ENCODE assay signal across 24 cellular contexts in genomic region chr3:48538451-48538850, GRCh38. TPM values are rescaled to one million over a fixed set of nuclear protein-coding genes. Genes with fewer than 3 reads are reported as not detected.
"Had no signal": no experiment of that assay in that cellular context is flagged by ENCODE, and none has a peak within 500 bp of the region (broad histone marks: within the 10 kb centered on the region; RNA-seq: fewer than 3 reads in every experiment).

No MANE protein-coding gene starts in this region.

- H3K4me1 Mint-ChIP-seq: activated B cell treated with CpG ODN at 0.5 μM for 24 hours; activated naive CD8-positive, alpha-beta T cell treated with anti-CD3 and anti-CD28 coated beads for 36 hours had no signal

- H3K9me3 ChIP-seq: Peyer's patch had no signal

- H3K27me3 Mint-ChIP-seq: activated B cell treated with CpG ODN at 0.5 μM for 24 hours; activated CD4-positive, alpha-beta memory T cell treated with anti-CD3 and anti-CD28 coated beads for 36 hours; activated CD4-positive, alpha-beta T cell treated with anti-CD3 and anti-CD28 coated beads, Interleukin-2, amount 10 ng/mL, durations not matched to agents 24 days and 14 days; activated naive CD8-positive, alpha-beta T cell treated with anti-CD3 and anti-CD28 coated beads for 36 hours; T-helper 17 cell had no signal

- H3K4me1 ChIP-seq: Peyer's patch had no signal

- H3K27ac ChIP-seq: brain microvascular endothelial cell, Peyer's patch had no signal

- H3K4me3 ChIP-seq: Peyer's patch had no signal

- ATAC-seq: activated T-cell treated with anti-CD3 and anti-CD28 coated beads, Interleukin-2, amount 50 U/mL, for 4 hours; T-helper 17 cell had no signal

- H3K27ac Mint-ChIP-seq: activated B cell treated with CpG ODN at 0.5 μM for 24 hours; activated CD4-positive, alpha-beta memory T cell treated with anti-CD3 and anti-CD28 coated beads for 36 hours; activated CD4-positive, alpha-beta T cell treated with anti-CD3 and anti-CD28 coated beads, Interleukin-2, amount 10 ng/mL, durations not matched to agents 24 days and 14 days; activated naive CD4-positive, alpha-beta T cell treated with anti-CD3 and anti-CD28 coated beads, Interleukin-2, amount 10 ng/mL, durations not matched to agents 7 days and 5 days; activated naive CD8-positive, alpha-beta T cell treated with anti-CD3 and anti-CD28 coated beads for 36 hours; T-helper 17 cell had no signal

- H3K4me3 Mint-ChIP-seq: activated B cell treated with CpG ODN at 0.5 μM for 24 hours; activated CD4-positive, alpha-beta memory T cell treated with anti-CD3 and anti-CD28 coated beads for 36 hours; activated CD4-positive, alpha-beta T cell treated with anti-CD3 and anti-CD28 coated beads, Interleukin-2, amount 10 ng/mL, durations not matched to agents 24 days and 14 days; activated naive CD4-positive, alpha-beta T cell treated with anti-CD3 and anti-CD28 coated beads, Interleukin-2, amount 10 ng/mL, durations not matched to agents 7 days and 5 days; activated naive CD8-positive, alpha-beta T cell treated with anti-CD3 and anti-CD28 coated beads for 36 hours; activated T-cell treated with anti-CD3 and anti-CD28 coated beads, Interleukin-2, amount 50 U/mL, for 4 hours; T-helper 17 cell had no signal

- H3K9me3 Mint-ChIP-seq: activated CD4-positive, alpha-beta memory T cell treated with anti-CD3 and anti-CD28 coated beads for 36 hours; activated CD4-positive, alpha-beta T cell treated with anti-CD3 and anti-CD28 coated beads, Interleukin-2, amount 10 ng/mL, durations not matched to agents 24 days and 14 days; activated naive CD4-positive, alpha-beta T cell treated with anti-CD3 and anti-CD28 coated beads, Interleukin-2, amount 10 ng/mL, durations not matched to agents 7 days and 5 days; activated naive CD8-positive, alpha-beta T cell treated with anti-CD3 and anti-CD28 coated beads for 36 hours; activated T-cell treated with anti-CD3 and anti-CD28 coated beads, Interleukin-2, amount 50 U/mL, for 4 hours had no signal

- H3K27me3 ChIP-seq: brain microvascular endothelial cell, Peyer's patch had no signal

- DNase-seq: activated B cell treated with CpG ODN at 0.5 μM for 24 hours; activated CD4-positive, alpha-beta memory T cell treated with anti-CD3 and anti-CD28 coated beads for 36 hours; activated CD4-positive, alpha-beta T cell treated with anti-CD3 and anti-CD28 coated beads for 1 hour; activated CD4-positive, alpha-beta T cell treated with anti-CD3 and anti-CD28 coated beads, Interleukin-2, amount 10 ng/mL, durations not matched to agents 24 days and 14 days; activated CD8-positive, alpha-beta memory T cell treated with anti-CD3 and anti-CD28 coated beads for 24 hours; activated gamma-delta T cell treated with Interleukin-2 at 50 U/mL for 16 hours; activated naive CD4-positive, alpha-beta T cell treated with anti-CD3 and anti-CD28 coated beads, Interleukin-2, amount 10 ng/mL, durations not matched to agents 7 days and 5 days; activated naive CD8-positive, alpha-beta T cell treated with anti-CD3 and anti-CD28 coated beads for 36 hours; activated T-cell treated with anti-CD3 and anti-CD28 coated beads, Interleukin-2, amount 50 U/mL, for 4 hours; brain microvascular endothelial cell; cerebellar nuclear complex; Karpas-422; MM.1S; NCI-H1105 treated with DMSO at 0.1 percent for 48 hours; NCI-H1436 treated with DMSO at 0.1 percent for 48 hours; NCI-H187; NCI-H2081; NCI-H510A treated with DMSO at 0.1 percent for 48 hours; NCI-H69; NK-92 treated with Interleukin-12 subunit alpha and Interleukin-12 subunit beta, amount 100 ng/mL, for 24 hours; SHP77 treated with DMSO at 0.1 percent for 48 hours; T-helper 17 cell; T-helper 9 cell had no signal

RNA-seq across cellular contexts. Expression of gene UCN2, which starts 25.1 kb away (rescaled TPM):
- total RNA-seq: activated B cell treated with CpG ODN at 0.5 μM for 24 hours; activated CD4-positive, alpha-beta memory T cell treated with anti-CD3 and anti-CD28 coated beads for 36 hours; activated CD4-positive, alpha-beta T cell treated with anti-CD3 and anti-CD28 coated beads, Interleukin-2, amount 10 ng/mL, durations not matched to agents 24 days and 14 days; activated naive CD8-positive, alpha-beta T cell treated with anti-CD3 and anti-CD28 coated beads for 36 hours; T-helper 17 cell had no signal
